In the genomic region with DNA sequence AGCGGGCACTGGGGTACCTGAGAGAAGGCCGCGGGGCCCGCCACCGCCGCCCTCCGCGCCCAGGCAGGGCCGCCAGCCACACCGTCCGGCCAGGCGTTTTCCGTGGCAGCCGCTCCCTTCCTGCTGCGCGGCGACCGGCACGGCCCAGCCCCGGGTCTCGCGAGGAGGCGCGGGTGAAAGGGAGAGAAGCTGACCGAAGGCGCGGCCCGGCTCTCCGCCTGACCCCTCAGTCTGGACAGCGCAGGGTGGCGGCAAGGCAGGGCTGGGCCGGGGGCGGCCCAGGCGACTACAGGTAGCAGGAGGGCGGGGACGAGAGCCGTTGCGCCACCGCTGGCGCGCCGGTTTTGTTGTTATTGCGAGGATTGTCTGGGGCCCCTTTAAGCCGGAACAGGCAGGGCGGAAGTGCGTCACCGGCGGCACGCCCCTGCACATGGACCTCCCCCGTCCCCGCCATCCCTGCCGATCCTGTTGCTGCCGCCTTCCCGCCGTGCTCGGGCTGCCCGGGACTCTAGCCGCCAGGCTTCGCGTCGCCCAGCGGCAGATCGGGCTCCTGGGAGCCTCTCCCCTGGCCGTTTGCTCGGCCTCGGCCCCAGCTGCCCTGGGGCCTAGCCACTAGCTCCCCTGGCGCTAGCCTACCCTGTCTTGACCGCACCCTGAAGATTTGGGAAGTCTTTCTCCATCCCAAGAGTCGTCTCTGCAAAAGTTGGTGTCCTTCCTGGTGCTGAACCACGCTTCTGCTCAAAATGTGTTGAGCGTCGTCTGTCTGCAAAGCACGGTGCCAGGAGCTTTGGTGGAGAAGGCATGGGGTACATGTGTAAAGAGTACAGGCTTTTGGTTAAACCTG, we compare ENCODE assay signal across 1 cellular context.
A peak's percentile ranks its signal among the peaks of the same experiment; 100 is the strongest.
TF ChIP-seq lines count a peak whose summit lies in the region.

A gene with protein sequence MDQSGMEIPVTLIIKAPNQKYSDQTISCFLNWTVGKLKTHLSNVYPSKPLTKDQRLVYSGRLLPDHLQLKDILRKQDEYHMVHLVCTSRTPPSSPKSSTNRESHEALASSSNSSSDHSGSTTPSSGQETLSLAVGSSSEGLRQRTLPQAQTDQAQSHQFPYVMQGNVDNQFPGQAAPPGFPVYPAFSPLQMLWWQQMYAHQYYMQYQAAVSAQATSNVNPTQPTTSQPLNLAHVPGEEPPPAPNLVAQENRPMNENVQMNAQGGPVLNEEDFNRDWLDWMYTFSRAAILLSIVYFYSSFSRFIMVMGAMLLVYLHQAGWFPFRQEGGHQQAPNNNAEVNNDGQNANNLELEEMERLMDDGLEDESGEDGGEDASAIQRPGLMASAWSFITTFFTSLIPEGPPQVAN (minus strand): TSS at position 352 of the 844 bp plus-strand sequence. CDS start 805 bp downstream, outside the sequence.

TF ChIP-seq in GM12878, 131 proteins besides CTCF, POLR2A, EP300 and RAD21 (continued from another document and continues in another):
- TF ChIP-seq, protein P1, sequence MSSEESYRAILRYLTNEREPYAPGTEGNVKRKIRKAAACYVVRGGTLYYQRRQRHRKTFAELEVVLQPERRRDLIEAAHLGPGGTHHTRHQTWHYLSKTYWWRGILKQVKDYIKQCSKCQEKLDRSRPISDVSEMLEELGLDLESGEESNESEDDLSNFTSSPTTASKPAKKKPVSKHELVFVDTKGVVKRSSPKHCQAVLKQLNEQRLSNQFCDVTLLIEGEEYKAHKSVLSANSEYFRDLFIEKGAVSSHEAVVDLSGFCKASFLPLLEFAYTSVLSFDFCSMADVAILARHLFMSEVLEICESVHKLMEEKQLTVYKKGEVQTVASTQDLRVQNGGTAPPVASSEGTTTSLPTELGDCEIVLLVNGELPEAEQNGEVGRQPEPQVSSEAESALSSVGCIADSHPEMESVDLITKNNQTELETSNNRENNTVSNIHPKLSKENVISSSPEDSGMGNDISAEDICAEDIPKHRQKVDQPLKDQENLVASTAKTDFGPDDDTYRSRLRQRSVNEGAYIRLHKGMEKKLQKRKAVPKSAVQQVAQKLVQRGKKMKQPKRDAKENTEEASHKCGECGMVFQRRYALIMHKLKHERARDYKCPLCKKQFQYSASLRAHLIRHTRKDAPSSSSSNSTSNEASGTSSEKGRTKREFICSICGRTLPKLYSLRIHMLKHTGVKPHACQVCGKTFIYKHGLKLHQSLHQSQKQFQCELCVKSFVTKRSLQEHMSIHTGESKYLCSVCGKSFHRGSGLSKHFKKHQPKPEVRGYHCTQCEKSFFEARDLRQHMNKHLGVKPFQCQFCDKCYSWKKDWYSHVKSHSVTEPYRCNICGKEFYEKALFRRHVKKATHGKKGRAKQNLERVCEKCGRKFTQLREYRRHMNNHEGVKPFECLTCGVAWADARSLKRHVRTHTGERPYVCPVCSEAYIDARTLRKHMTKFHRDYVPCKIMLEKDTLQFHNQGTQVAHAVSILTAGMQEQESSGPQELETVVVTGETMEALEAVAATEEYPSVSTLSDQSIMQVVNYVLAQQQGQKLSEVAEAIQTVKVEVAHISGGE (CRISPR knock-in tag; IDR thresholded peaks at IDR 0.05): peak; percentile 40
- TF ChIP-seq RCOR1 (conservative IDR thresholded peaks at IDR 0.05; ENCODE audit: low read depth, low read length): 0 out of 2 replicates have a peak, but pooled peaks have one; percentile 48
- TF ChIP-seq POLR2AphosphoS2 (IDR thresholded peaks at IDR 0.05; ENCODE audit: low read depth, low read length): peak; percentile 66; the same call in 1 of the 2 replicates
- TF ChIP-seq, protein P2, sequence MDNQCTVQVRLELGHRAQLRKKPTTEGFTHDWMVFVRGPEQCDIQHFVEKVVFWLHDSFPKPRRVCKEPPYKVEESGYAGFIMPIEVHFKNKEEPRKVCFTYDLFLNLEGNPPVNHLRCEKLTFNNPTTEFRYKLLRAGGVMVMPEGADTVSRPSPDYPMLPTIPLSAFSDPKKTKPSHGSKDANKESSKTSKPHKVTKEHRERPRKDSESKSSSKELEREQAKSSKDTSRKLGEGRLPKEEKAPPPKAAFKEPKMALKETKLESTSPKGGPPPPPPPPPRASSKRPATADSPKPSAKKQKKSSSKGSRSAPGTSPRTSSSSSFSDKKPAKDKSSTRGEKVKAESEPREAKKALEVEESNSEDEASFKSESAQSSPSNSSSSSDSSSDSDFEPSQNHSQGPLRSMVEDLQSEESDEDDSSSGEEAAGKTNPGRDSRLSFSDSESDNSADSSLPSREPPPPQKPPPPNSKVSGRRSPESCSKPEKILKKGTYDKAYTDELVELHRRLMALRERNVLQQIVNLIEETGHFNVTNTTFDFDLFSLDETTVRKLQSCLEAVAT (IDR thresholded peaks at IDR 0.05): no peak
- TF ChIP-seq RAD51 (IDR thresholded peaks at IDR 0.05): no peak
- TF ChIP-seq PAX8 (IDR thresholded peaks at IDR 0.05): no peak
- peak; percentile 42 to 54; a peak in 2 of 4 replicates for TF ChIP-seq IKZF2 (IDR thresholded peaks at IDR 0.05)
- TF ChIP-seq STAT3 (IDR thresholded peaks at IDR 0.05; ENCODE audit: low read depth, low read length): no peak
- TF ChIP-seq, protein P3, sequence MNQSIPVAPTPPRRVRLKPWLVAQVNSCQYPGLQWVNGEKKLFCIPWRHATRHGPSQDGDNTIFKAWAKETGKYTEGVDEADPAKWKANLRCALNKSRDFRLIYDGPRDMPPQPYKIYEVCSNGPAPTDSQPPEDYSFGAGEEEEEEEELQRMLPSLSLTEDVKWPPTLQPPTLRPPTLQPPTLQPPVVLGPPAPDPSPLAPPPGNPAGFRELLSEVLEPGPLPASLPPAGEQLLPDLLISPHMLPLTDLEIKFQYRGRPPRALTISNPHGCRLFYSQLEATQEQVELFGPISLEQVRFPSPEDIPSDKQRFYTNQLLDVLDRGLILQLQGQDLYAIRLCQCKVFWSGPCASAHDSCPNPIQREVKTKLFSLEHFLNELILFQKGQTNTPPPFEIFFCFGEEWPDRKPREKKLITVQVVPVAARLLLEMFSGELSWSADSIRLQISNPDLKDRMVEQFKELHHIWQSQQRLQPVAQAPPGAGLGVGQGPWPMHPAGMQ (IDR thresholded peaks at IDR 0.05; ENCODE audit: borderline replicate concordance): no peak
- TF ChIP-seq RUNX3 (IDR thresholded peaks at IDR 0.05; ENCODE audit: low read length): peak; percentile 26; the same call in 1 of the 2 replicates
- TF ChIP-seq, protein P4, sequence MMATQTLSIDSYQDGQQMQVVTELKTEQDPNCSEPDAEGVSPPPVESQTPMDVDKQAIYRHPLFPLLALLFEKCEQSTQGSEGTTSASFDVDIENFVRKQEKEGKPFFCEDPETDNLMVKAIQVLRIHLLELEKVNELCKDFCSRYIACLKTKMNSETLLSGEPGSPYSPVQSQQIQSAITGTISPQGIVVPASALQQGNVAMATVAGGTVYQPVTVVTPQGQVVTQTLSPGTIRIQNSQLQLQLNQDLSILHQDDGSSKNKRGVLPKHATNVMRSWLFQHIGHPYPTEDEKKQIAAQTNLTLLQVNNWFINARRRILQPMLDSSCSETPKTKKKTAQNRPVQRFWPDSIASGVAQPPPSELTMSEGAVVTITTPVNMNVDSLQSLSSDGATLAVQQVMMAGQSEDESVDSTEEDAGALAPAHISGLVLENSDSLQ (IDR thresholded peaks at IDR 0.05): no peak
- no peak for TF ChIP-seq RBBP5 (conservative IDR thresholded peaks at IDR 0.05)
- TF ChIP-seq BRCA1 (IDR thresholded peaks at IDR 0.05; ENCODE audit: low read depth, low read length): peak; percentile 63; the same call in 1 of the 2 replicates
- TF ChIP-seq MTA2 (IDR thresholded peaks at IDR 0.05; ENCODE audit: low read depth): no peak
- peak; percentile 53 to 81; a peak in 3 of 4 replicates for TF ChIP-seq BHLHE40 (IDR thresholded peaks at IDR 0.05; ENCODE audit: borderline replicate concordance in 1 of 2, low read depth in 2 of 2, low read length in 1 of 2)
- peak; percentile 95 for TF ChIP-seq CREB1 (IDR thresholded peaks at IDR 0.05; ENCODE audit: low read depth)
- TF ChIP-seq ZNF622 (IDR thresholded peaks at IDR 0.05): no peak
- TF ChIP-seq, protein P5, sequence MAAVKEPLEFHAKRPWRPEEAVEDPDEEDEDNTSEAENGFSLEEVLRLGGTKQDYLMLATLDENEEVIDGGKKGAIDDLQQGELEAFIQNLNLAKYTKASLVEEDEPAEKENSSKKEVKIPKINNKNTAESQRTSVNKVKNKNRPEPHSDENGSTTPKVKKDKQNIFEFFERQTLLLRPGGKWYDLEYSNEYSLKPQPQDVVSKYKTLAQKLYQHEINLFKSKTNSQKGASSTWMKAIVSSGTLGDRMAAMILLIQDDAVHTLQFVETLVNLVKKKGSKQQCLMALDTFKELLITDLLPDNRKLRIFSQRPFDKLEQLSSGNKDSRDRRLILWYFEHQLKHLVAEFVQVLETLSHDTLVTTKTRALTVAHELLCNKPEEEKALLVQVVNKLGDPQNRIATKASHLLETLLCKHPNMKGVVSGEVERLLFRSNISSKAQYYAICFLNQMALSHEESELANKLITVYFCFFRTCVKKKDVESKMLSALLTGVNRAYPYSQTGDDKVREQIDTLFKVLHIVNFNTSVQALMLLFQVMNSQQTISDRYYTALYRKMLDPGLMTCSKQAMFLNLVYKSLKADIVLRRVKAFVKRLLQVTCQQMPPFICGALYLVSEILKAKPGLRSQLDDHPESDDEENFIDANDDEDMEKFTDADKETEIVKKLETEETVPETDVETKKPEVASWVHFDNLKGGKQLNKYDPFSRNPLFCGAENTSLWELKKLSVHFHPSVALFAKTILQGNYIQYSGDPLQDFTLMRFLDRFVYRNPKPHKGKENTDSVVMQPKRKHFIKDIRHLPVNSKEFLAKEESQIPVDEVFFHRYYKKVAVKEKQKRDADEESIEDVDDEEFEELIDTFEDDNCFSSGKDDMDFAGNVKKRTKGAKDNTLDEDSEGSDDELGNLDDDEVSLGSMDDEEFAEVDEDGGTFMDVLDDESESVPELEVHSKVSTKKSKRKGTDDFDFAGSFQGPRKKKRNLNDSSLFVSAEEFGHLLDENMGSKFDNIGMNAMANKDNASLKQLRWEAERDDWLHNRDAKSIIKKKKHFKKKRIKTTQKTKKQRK (IDR thresholded peaks at IDR 0.05; ENCODE audit: low read depth, low read length): no peak
- TF ChIP-seq SIN3A (IDR thresholded peaks at IDR 0.05; ENCODE audit: low read depth, low read length): no peak; the same call in 1 of the 2 replicates
- TF ChIP-seq JUND (IDR thresholded peaks at IDR 0.05; ENCODE audit: low read depth, low read length): no peak
- TF ChIP-seq ZSCAN29 (IDR thresholded peaks at IDR 0.05): peak; percentile 58; the same call in 1 of the 2 replicates
- peak; percentile 62; the same call in 1 of the 2 replicates for TF ChIP-seq RB1 (IDR thresholded peaks at IDR 0.05; ENCODE audit: borderline replicate concordance)
- peak; percentile 22; the same call in 1 of the 2 replicates for TF ChIP-seq RFX5 (IDR thresholded peaks at IDR 0.05; ENCODE audit: low read depth, low read length)
- TF ChIP-seq EZH2 (IDR thresholded peaks at IDR 0.05; ENCODE audit: borderline replicate concordance, control insufficient read depth, low read depth, low read length): no peak
- peak; percentile 92 for TF ChIP-seq GATAD2B (conservative IDR thresholded peaks at IDR 0.05; ENCODE audit: low read depth)
- no peak for TF ChIP-seq SREBF1 (IDR thresholded peaks at IDR 0.05; ENCODE audit: low read length)
- no peak for TF ChIP-seq NR2C2 (IDR thresholded peaks at IDR 0.05; ENCODE audit: borderline replicate concordance, control insufficient read depth, insufficient read length, low read depth)
- TF ChIP-seq ZNF24 (IDR thresholded peaks at IDR 0.05): peak; percentile 56
- TF ChIP-seq, protein P6, sequence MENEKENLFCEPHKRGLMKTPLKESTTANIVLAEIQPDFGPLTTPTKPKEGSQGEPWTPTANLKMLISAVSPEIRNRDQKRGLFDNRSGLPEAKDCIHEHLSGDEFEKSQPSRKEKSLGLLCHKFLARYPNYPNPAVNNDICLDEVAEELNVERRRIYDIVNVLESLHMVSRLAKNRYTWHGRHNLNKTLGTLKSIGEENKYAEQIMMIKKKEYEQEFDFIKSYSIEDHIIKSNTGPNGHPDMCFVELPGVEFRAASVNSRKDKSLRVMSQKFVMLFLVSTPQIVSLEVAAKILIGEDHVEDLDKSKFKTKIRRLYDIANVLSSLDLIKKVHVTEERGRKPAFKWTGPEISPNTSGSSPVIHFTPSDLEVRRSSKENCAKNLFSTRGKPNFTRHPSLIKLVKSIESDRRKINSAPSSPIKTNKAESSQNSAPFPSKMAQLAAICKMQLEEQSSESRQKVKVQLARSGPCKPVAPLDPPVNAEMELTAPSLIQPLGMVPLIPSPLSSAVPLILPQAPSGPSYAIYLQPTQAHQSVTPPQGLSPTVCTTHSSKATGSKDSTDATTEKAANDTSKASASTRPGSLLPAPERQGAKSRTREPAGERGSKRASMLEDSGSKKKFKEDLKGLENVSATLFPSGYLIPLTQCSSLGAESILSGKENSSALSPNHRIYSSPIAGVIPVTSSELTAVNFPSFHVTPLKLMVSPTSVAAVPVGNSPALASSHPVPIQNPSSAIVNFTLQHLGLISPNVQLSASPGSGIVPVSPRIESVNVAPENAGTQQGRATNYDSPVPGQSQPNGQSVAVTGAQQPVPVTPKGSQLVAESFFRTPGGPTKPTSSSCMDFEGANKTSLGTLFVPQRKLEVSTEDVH (IDR thresholded peaks at IDR 0.05; ENCODE audit: low read depth, partially characterized antibody): no peak
- no peak for TF ChIP-seq NRF1 (conservative IDR thresholded peaks at IDR 0.05; ENCODE audit: low read depth, low read length)
- TF ChIP-seq, protein P7, sequence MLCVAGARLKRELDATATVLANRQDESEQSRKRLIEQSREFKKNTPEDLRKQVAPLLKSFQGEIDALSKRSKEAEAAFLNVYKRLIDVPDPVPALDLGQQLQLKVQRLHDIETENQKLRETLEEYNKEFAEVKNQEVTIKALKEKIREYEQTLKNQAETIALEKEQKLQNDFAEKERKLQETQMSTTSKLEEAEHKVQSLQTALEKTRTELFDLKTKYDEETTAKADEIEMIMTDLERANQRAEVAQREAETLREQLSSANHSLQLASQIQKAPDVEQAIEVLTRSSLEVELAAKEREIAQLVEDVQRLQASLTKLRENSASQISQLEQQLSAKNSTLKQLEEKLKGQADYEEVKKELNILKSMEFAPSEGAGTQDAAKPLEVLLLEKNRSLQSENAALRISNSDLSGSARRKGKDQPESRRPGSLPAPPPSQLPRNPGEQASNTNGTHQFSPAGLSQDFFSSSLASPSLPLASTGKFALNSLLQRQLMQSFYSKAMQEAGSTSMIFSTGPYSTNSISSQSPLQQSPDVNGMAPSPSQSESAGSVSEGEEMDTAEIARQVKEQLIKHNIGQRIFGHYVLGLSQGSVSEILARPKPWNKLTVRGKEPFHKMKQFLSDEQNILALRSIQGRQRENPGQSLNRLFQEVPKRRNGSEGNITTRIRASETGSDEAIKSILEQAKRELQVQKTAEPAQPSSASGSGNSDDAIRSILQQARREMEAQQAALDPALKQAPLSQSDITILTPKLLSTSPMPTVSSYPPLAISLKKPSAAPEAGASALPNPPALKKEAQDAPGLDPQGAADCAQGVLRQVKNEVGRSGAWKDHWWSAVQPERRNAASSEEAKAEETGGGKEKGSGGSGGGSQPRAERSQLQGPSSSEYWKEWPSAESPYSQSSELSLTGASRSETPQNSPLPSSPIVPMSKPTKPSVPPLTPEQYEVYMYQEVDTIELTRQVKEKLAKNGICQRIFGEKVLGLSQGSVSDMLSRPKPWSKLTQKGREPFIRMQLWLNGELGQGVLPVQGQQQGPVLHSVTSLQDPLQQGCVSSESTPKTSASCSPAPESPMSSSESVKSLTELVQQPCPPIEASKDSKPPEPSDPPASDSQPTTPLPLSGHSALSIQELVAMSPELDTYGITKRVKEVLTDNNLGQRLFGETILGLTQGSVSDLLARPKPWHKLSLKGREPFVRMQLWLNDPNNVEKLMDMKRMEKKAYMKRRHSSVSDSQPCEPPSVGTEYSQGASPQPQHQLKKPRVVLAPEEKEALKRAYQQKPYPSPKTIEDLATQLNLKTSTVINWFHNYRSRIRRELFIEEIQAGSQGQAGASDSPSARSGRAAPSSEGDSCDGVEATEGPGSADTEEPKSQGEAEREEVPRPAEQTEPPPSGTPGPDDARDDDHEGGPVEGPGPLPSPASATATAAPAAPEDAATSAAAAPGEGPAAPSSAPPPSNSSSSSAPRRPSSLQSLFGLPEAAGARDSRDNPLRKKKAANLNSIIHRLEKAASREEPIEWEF (IDR thresholded peaks at IDR 0.05; ENCODE audit: insufficient replicate concordance, low read depth, low read length): no peak
